Comparison of ENCODE assay signal across 8 cellular contexts in genomic region chr16:58684354-58685083, GRCh38. TPM values are rescaled to one million over a fixed set of nuclear protein-coding genes. Genes with fewer than 3 reads are reported as not detected.
DNase-seq lines count a peak whose midpoint lies in the region; ATAC-seq lines count a peak whose summit lies in the region.

Gene SLC38A7 (minus strand): TSS chr16:58684770. CDS start chr16:58680126, 4,644 bp downstream.

- H3K27me3 ChIP-seq in esophagus (ENCODE audit: control insufficient read depth in 1 of 2, insufficient read depth in 2 of 2, low read length in 2 of 2) = no peaks in the 10 kb centered on the region
- H3K27me3 ChIP-seq in mucosa of stomach (ENCODE audit: control insufficient read depth, insufficient read depth, low read length) = no peaks in the 10 kb centered on the region

- peak; percentile 85 for DNase-seq in COLO829 (ENCODE audit: low spot score)
- DNase-seq in HK-2 (ENCODE audit: unreplicated experiment) = peak; percentile 79
- DNase-seq in OCI-M2 (lab: John Stamatoyannopoulos, UW; ENCODE audit: unreplicated experiment) = peak; percentile 32
- peak; percentile 73 for DNase-seq in activated T-cell treated with anti-CD3 and anti-CD28 coated beads, Interleukin-2, amount 50 U/mL, for 1 hour
- peak; percentile 84 for DNase-seq in stimulated activated CD8-positive, alpha-beta memory T cell treated with anti-CD3 and anti-CD28 coated beads, Interleukin-4, amount 100 ng/mL, for 48 hours

- peak within 1 kb of the TSS; percentile 78 for H3K9ac ChIP-seq in mucosa of stomach (ENCODE audit: low read length)

- H3K36me3 ChIP-seq in esophagus (ENCODE audit: control insufficient read depth in 2 of 2, insufficient read depth in 2 of 2, low read length in 1 of 2) (peaks cover 3 to 5% of the 10 kb centered on the region in 2 donors), mucosa of stomach (ENCODE audit: control insufficient read depth, insufficient read depth, low read length) (no peaks in the 10 kb centered on the region)

- 4 to 5% methylated on average over 39 to 41 of the region's 41 CpGs for WGBS in esophagus, 2 donors

- H3K4me3 ChIP-seq in esophagus (ENCODE audit: low read depth in 1 of 2, low read length in 2 of 2) (peak within 1 kb of the TSS; percentile 74 to 88), mucosa of stomach (ENCODE audit: low read length) (peak within 1 kb of the TSS; percentile 76)

- H3K4me1 ChIP-seq in esophagus (ENCODE audit: control insufficient read depth in 2 of 2, insufficient read depth in 2 of 2, low read length in 1 of 2) (peaks cover 0 to 10% of the 10 kb centered on the region in 2 donors), mucosa of stomach (ENCODE audit: control insufficient read depth, insufficient read depth, low read length) (peaks cover 14% of the 10 kb centered on the region)

- H3K9me3 ChIP-seq in esophagus (ENCODE audit: control insufficient read depth in 2 of 2, insufficient read depth in 1 of 2, low read depth in 1 of 2, low read length in 1 of 2) (no peaks in the 10 kb centered on the region), mucosa of stomach (ENCODE audit: control insufficient read depth, low read length) (no peaks in the 10 kb centered on the region)

- peak; percentile 95 for ATAC-seq in GM19455 (IDR thresholded peaks at IDR 0.05; ENCODE audit: unreplicated experiment)

- H3K27ac ChIP-seq in esophagus (ENCODE audit: low read depth in 2 of 2, low read length in 1 of 2) = peak within 1 kb of the TSS; percentile 19 to 51

RNA-seq across cellular contexts. Expression of gene SLC38A7, which starts in this region (rescaled TPM):
- polyA plus RNA-seq in esophagus = 1 to 10 TPM; 4.8 to 7.2 TPM

Comparison
In these comparisons a context has a peak if more than half of its experiments do, and no peak if none do; other contexts are left out.
1. Peak in every context shown above with its lines: DNase-seq, ATAC-seq, H3K4me3 ChIP-seq and H3K27ac ChIP-seq.
2. DNase-seq: peak in every context shown above with its lines; median percentile 85 in COLO829; 84 in stimulated activated CD8-positive, alpha-beta memory T cell treated with anti-CD3 and anti-CD28 coated beads, Interleukin-4, amount 100 ng/mL, for 48 hours; 79 in HK-2; 73 in activated T-cell treated with anti-CD3 and anti-CD28 coated beads, Interleukin-2, amount 50 U/mL, for 1 hour; 32 in OCI-M2.